Comparison of ENCODE assay signal across 23 cellular contexts in genomic region chr3:168895419-168895818, GRCh38.
"Had no signal": no experiment of that assay in that cellular context is flagged by ENCODE, and none has a peak within 500 bp of the region (broad histone marks: within the 10 kb centered on the region; RNA-seq: fewer than 3 reads in every experiment).

No MANE protein-coding gene starts in this region.

- DNase-seq: IMR-90, Kasumi-1, MM.1S, NCI-H1092 treated with DMSO at 0.1 percent for 48 hours, NCI-H1436, NCI-H187, NCI-H2029, NCI-H2081 treated with DMSO at 0.1 percent for 48 hours, NCI-H2171, NCI-H226, NCI-H446, NCI-H510A, NCI-H524 treated with DMSO at 0.1 percent for 48 hours, NCI-H69, NCI-H774, PC-3, SHP77 treated with DMSO at 0.1 percent for 48 hours, SJCRH30 had no signal

- H3K9me3 ChIP-seq: SJCRH30 had no signal

- H3K27me3 ChIP-seq: SJCRH30 had no signal

- FAIRE-seq: HepG2 had no signal

- H3K4me3 ChIP-seq: SJCRH30 had no signal

- H3K4me1 ChIP-seq: SJCRH30 had no signal

- H3K27ac ChIP-seq: KMS-11, SJCRH30 had no signal

- H3K36me3 ChIP-seq: SJCRH30 had no signal

- ATAC-seq: HepG2, Panc1, PC-3, Right ventricle myocardium inferior, SK-N-SH treated with all-trans-retinoic acid at 6 μM for 48 hours had no signal
